In genomic region chr5:53543401-53543800, GRCh38 we compare ENCODE assay signal across 1 cellular context.
TF ChIP-seq lines count a peak whose summit lies in the region.

No MANE protein-coding gene starts in this region.

TF ChIP-seq in K562, 482 proteins besides CTCF, POLR2A, EP300 and RAD21 (continued from another document and continues in another):
- peak; percentile 92 for TF ChIP-seq ZNF740 (CRISPR knock-in tag; IDR thresholded peaks at IDR 0.05)
- no peak for TF ChIP-seq ZNF740 (tag; IDR thresholded peaks at IDR 0.05)
- TF ChIP-seq ID3 (CRISPR knock-in tag; IDR thresholded peaks at IDR 0.05) = no peak
- TF ChIP-seq ID3 (tag; IDR thresholded peaks at IDR 0.05) = 0 out of 2 replicates have a peak, but pooled peaks have one; percentile 24
- TF ChIP-seq NCOR1 (IDR thresholded peaks at IDR 0.05) = peak; percentile 69
- no peak for TF ChIP-seq MEF2A (IDR thresholded peaks at IDR 0.05; ENCODE audit: control insufficient read depth, low read depth, low read length)
- TF ChIP-seq NFYB (IDR thresholded peaks at IDR 0.05; ENCODE audit: extremely low read depth, insufficient read length) = no peak
- no peak for TF ChIP-seq ARID3B (CRISPR knock-in tag; IDR thresholded peaks at IDR 0.05; ENCODE audit: borderline replicate concordance)
- TF ChIP-seq RUNX1 (IDR thresholded peaks at IDR 0.05; ENCODE audit: low read depth) = peak; percentile 84
- TF ChIP-seq MEIS2 (IDR thresholded peaks at IDR 0.05; ENCODE audit: partially characterized antibody) = peak; percentile 57
- TF ChIP-seq SMARCE1 (IDR thresholded peaks at IDR 0.05) = peak; percentile 85
- peak; percentile 52; the same call in 1 of the 2 replicates for TF ChIP-seq ZNF316 (IDR thresholded peaks at IDR 0.05)
- no peak for TF ChIP-seq JUNB (CRISPR knock-in tag; conservative IDR thresholded peaks at IDR 0.05)
- peak; percentile 86 for TF ChIP-seq HMBOX1 (IDR thresholded peaks at IDR 0.05)
- 0 out of 2 replicates have a peak, but pooled peaks have one; percentile 31 for TF ChIP-seq L3MBTL2 (IDR thresholded peaks at IDR 0.05)
- 0 out of 2 replicates have a peak, but pooled peaks have one; percentile 31 for TF ChIP-seq SMARCC2 (IDR thresholded peaks at IDR 0.05; ENCODE audit: low read depth)
- no peak for TF ChIP-seq ZNF174 (CRISPR knock-in tag; IDR thresholded peaks at IDR 0.05)
- TF ChIP-seq HDAC2 (IDR thresholded peaks at IDR 0.05) = peak; percentile 68; the same call in 1 of the 2 replicates
- no peak for TF ChIP-seq DIDO1 (tag; IDR thresholded peaks at IDR 0.05; ENCODE audit: low read depth)
- TF ChIP-seq PRMT5 (CRISPR knock-in tag; IDR thresholded peaks at IDR 0.05) = no peak
- no peak for TF ChIP-seq ZNF23 (CRISPR knock-in tag; IDR thresholded peaks at IDR 0.05)
- peak; percentile 62 for TF ChIP-seq ZNF766 (CRISPR knock-in tag; conservative IDR thresholded peaks at IDR 0.05)
- TF ChIP-seq RB1 (IDR thresholded peaks at IDR 0.05; ENCODE audit: low read depth) = no peak
- peak; percentile 59; the same call in 1 of the 2 replicates for TF ChIP-seq JUND (IDR thresholded peaks at IDR 0.05; ENCODE audit: borderline replicate concordance, low read depth, low read length)
- peak; percentile 37; the same call in 1 of the 3 replicates for TF ChIP-seq JUND (tag; IDR thresholded peaks at IDR 0.05; ENCODE audit: borderline replicate concordance, low read depth, low read length)
- TF ChIP-seq ZFP1 (CRISPR knock-in tag; IDR thresholded peaks at IDR 0.05) = no peak
- TF ChIP-seq FOXP1 (CRISPR knock-in tag; IDR thresholded peaks at IDR 0.05) = no peak
- peak; percentile 78; the same call in 1 of the 2 replicates for TF ChIP-seq DPF2 (IDR thresholded peaks at IDR 0.05)
- peak; percentile 90 to 94 for TF ChIP-seq KDM1A (IDR thresholded peaks at IDR 0.05)
- peak in 1 of 2 experiments; percentile 31; a peak in 1 of 4 replicates for TF ChIP-seq MNT (conservative IDR thresholded peaks at IDR 0.05)
- TF ChIP-seq POLR2AphosphoS5 (IDR thresholded peaks at IDR 0.05; ENCODE audit: control insufficient read depth, insufficient read depth, low read depth, low read length) = peak; percentile 35; the same call in 1 of the 2 replicates
- TF ChIP-seq MAFF (IDR thresholded peaks at IDR 0.05; ENCODE audit: low read length) = peak; percentile 6; the same call in 1 of the 2 replicates
- TF ChIP-seq KDM5B (IDR thresholded peaks at IDR 0.05; ENCODE audit: insufficient replicate concordance, low read depth, low read length) = no peak
- TF ChIP-seq ZNF644 (tag; IDR thresholded peaks at IDR 0.05; ENCODE audit: low read depth) = no peak
- no peak for TF ChIP-seq PML (IDR thresholded peaks at IDR 0.05; ENCODE audit: low read length)
- no peak for TF ChIP-seq ZBTB8A (IDR thresholded peaks at IDR 0.05; ENCODE audit: partially characterized antibody)
- TF ChIP-seq SMARCA4 (IDR thresholded peaks at IDR 0.05) = peak; percentile 81
- peak; percentile 21 for TF ChIP-seq HDAC3 (IDR thresholded peaks at IDR 0.05; ENCODE audit: borderline replicate concordance, partially characterized antibody)
- TF ChIP-seq SOX6 (IDR thresholded peaks at IDR 0.05) = peak; percentile 79
- no peak for TF ChIP-seq ZBTB40 (IDR thresholded peaks at IDR 0.05)
- no peak for TF ChIP-seq ZBTB40 (CRISPR knock-in tag; IDR thresholded peaks at IDR 0.05)
- no peak for TF ChIP-seq TRIM28 (IDR thresholded peaks at IDR 0.05)
- peak; percentile 77 for TF ChIP-seq TCF3 (CRISPR knock-in tag; IDR thresholded peaks at IDR 0.05)
- peak; percentile 36; the same call in 1 of the 2 replicates for TF ChIP-seq GATA2 (CRISPR knock-in tag; IDR thresholded peaks at IDR 0.05)
- TF ChIP-seq RCOR1 (IDR thresholded peaks at IDR 0.05; ENCODE audit: borderline replicate concordance in 1 of 2, low read depth in 2 of 2, low read length in 2 of 2) = peak; percentile 79 to 97; a peak in 3 of 4 replicates
- no peak for TF ChIP-seq TFAP4 (CRISPR knock-in tag; IDR thresholded peaks at IDR 0.05; ENCODE audit: borderline replicate concordance)
- peak; percentile 80; the same call in 1 of the 2 replicates for TF ChIP-seq LEF1 (IDR thresholded peaks at IDR 0.05)
- 0 out of 2 replicates have a peak, but pooled peaks have one; percentile 26 for TF ChIP-seq PKNOX1 (IDR thresholded peaks at IDR 0.05)
- 0 out of 2 replicates have a peak, but pooled peaks have one; percentile 8 for TF ChIP-seq BHLHE40 (IDR thresholded peaks at IDR 0.05; ENCODE audit: low read length)
- no peak for TF ChIP-seq BRD9 (IDR thresholded peaks at IDR 0.05; ENCODE audit: low read depth, partially characterized antibody)
- no peak for TF ChIP-seq POLR2B (IDR thresholded peaks at IDR 0.05; ENCODE audit: low read depth, partially characterized antibody)
- no peak for TF ChIP-seq SAFB (IDR thresholded peaks at IDR 0.05; ENCODE audit: borderline replicate concordance, low read depth, low read length)
- TF ChIP-seq BACH1 (tag; IDR thresholded peaks at IDR 0.05) = 0 out of 2 replicates have a peak, but pooled peaks have one; percentile 20
- TF ChIP-seq HDAC1 (IDR thresholded peaks at IDR 0.05) = peak; percentile 46 to 70; a peak in 3 of 4 replicates
- no peak for TF ChIP-seq MYBL2 (IDR thresholded peaks at IDR 0.05; ENCODE audit: low read depth)
- no peak for TF ChIP-seq MYBL2 (CRISPR knock-in tag; IDR thresholded peaks at IDR 0.05; ENCODE audit: borderline replicate concordance)
- no peak for TF ChIP-seq SMARCB1 (IDR thresholded peaks at IDR 0.05; ENCODE audit: insufficient read length, low read depth)
- TF ChIP-seq BRD4 (IDR thresholded peaks at IDR 0.05) = no peak
- TF ChIP-seq C11orf30 (IDR thresholded peaks at IDR 0.05; ENCODE audit: low read depth) = peak; percentile 45
